In the genomic region with DNA sequence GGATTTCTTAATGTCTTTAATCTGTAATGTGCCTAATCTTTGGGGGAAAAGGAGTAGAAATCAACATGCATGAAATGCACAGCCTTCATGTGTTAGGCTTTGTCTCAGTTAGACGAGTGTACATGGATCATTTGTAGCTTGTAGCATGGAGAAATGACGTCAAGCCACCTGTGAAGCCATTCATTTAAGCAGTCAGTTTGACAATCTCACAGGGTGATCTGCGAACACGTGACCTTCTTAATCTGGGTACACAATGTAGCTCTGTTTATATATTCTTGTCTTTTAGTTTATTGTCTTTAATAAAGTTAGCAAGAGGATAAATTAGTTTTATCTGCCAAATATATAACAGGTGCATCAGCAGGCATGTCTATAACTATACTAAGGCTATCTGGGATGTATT, we compare ENCODE assay signal across 14 cellular contexts.
A peak's percentile ranks its signal among the peaks of the same experiment; 100 is the strongest.
DNase-seq lines count a peak whose midpoint lies in the region; ATAC-seq and TF ChIP-seq lines count a peak whose summit lies in the region.
"Had no signal": no experiment of that assay in that cellular context is flagged by ENCODE, and none has a peak within 500 bp of the region (broad histone marks: within the 10 kb centered on the region; RNA-seq: fewer than 3 reads in every experiment).

No MANE protein-coding gene starts in this region.

- peak overlapping the region; percentile 14 to 74 (median 46) for H3K27ac Mint-ChIP-seq in brain
- H3K27ac Mint-ChIP-seq: CD14-positive monocyte; CD8-positive, alpha-beta T cell had no signal

- H3K9me3 Mint-ChIP-seq in brain: peaks cover 0 to 11% (median 2%) of the 10 kb centered on the region in 5 experiments
- H3K9me3 Mint-ChIP-seq: CD8-positive, alpha-beta T cell had no signal

- H3K4me1 Mint-ChIP-seq in brain: peaks cover 69% of the 10 kb centered on the region
- H3K4me1 Mint-ChIP-seq: CD14-positive monocyte had no signal

- TF ChIP-seq CTCF in brain (conservative IDR thresholded peaks at IDR 0.05) (no peak), foreskin fibroblast (IDR thresholded peaks at IDR 0.05; ENCODE audit: low read depth, low read length) (no peak)

- DNase-seq in NCI-H1417 (lab: John Stamatoyannopoulos, UW) (peak; percentile 13 to 62 (median 59)), NCI-H1417 treated with DMSO at 0.1 percent for 48 hours (lab: John Stamatoyannopoulos, UW) (no peak), NCI-H345 treated with DMSO at 0.1 percent for 48 hours (lab: John Stamatoyannopoulos, UW; ENCODE audit: unreplicated experiment) (peak; percentile 80), foreskin fibroblast (no peak)
- no peak for DNase-seq in activated CD4-positive, CD25-positive, alpha-beta regulatory T cell (lab: John Stamatoyannopoulos, UW)
- DNase-seq: Caco-2; CD8-positive, alpha-beta T cell; DMS53; HCEC 1CT; IMR-90 had no signal

- no peak overlapping the region for H3K4me3 Mint-ChIP-seq in brain
- H3K4me3 Mint-ChIP-seq: CD14-positive monocyte; CD8-positive, alpha-beta T cell had no signal

- no peak for ATAC-seq in HG03108 (IDR thresholded peaks at IDR 0.05; ENCODE audit: unreplicated experiment)
- ATAC-seq: CD8-positive, alpha-beta T cell; GM12878 had no signal

- H3K27me3 Mint-ChIP-seq in brain: peaks cover 3% of the 10 kb centered on the region

- no peak overlapping the region for H3K4me3 ChIP-seq in foreskin fibroblast (ENCODE audit: low read depth in 1 of 2, low read length in 2 of 2)
- H3K4me3 ChIP-seq: GM12878 had no signal

- peaks cover 16% of the 10 kb centered on the region for H3K36me3 Mint-ChIP-seq in brain

Comparison
In these comparisons a context has a peak if more than half of its experiments do, and no peak if none do; other contexts are left out.
1. DNase-seq: peak in NCI-H1417 (3 of 3) and NCI-H345 treated with DMSO at 0.1 percent for 48 hours (single experiment); none in NCI-H1417 treated with DMSO at 0.1 percent for 48 hours (single experiment), activated CD4-positive, CD25-positive, alpha-beta regulatory T cell (0 of 4) and foreskin fibroblast (0 of 2).